12 cellular contexts compared by ENCODE assay signal in the genomic region with DNA sequence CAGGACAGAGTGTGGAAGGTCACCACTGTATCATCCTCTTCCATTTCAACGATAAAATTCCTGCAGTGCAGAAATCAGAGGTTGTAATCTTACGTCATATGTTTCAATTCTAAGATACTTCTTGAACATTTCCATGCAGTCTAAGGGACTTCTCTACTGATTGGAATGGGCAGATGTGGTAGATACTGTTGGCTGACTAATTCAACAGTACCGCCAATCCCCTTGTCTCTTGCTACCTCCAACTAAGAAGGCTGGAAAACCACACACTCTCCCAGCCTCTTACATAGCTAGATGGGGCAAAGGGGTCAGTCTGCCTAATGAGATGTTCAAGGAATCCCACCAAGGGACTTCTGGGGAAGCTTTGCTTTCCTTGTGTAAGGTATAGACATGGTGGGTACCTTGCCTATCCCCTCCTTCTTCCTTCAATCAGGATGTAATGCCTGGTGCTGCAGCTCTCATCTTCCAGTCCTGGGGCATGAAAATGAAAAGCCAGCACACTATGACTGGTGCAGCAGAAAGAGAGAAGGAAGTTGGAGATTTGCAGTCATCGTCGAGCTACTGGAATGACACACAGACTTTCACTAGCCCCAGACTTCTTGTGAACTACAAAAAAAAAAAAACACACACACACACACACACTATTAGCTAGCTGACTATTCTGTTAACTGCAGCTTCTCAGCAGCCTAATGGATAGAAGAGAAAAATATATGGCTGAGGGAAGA.
A peak's percentile ranks its signal among the peaks of the same experiment; 100 is the strongest.
DNase-seq lines count a peak whose midpoint lies in the region; ATAC-seq and TF ChIP-seq lines count a peak whose summit lies in the region.
"Had no signal": no experiment of that assay in that cellular context is flagged by ENCODE, and none has a peak within 500 bp of the region (broad histone marks: within the 10 kb centered on the region; RNA-seq: fewer than 3 reads in every experiment).

No MANE protein-coding gene starts in this region.

- H3K79me2 ChIP-seq in HCT116 (ENCODE audit: insufficient read depth, low read length) = no peaks in the 10 kb centered on the region

- peak overlapping the region; percentile 26 for H3K4me3 Mint-ChIP-seq in stimulated activated effector memory CD8-positive, alpha-beta T cell treated with anti-CD3 and anti-CD28 coated beads, Interleukin-12 subunit alpha, Interleukin-12 subunit beta, amount 100 ng/mL, for 72 hours

- no peak for TF ChIP-seq EP300 in suprapubic skin (IDR thresholded peaks at IDR 0.05)

- peaks cover 0 to 47% of the 10 kb centered on the region in 2 donors for H3K4me1 ChIP-seq in right atrium auricular region
- H3K4me1 ChIP-seq in HCT116 (ENCODE audit: control insufficient read depth in 1 of 2, insufficient read depth in 2 of 2, low read length in 2 of 2) = peaks cover 35 to 78% of the 10 kb centered on the region in 2 experiments
- peaks cover 36% of the 10 kb centered on the region for H3K4me1 ChIP-seq in RWPE2 (ENCODE audit: insufficient read depth, poor library complexity, severe bottlenecking)
- H3K4me1 ChIP-seq in suprapubic skin = peaks cover 5% of the 10 kb centered on the region

- H3K4me1 Mint-ChIP-seq in stimulated activated effector memory CD8-positive, alpha-beta T cell treated with anti-CD3 and anti-CD28 coated beads, Interleukin-12 subunit alpha, Interleukin-12 subunit beta, amount 100 ng/mL, for 72 hours = peaks cover 72% of the 10 kb centered on the region

- RAD21 ChIA-PET in HCT116 (lab: Charles Lee; ENCODE audit: low non-redundant PET in 1 of 2, low total read pairs in 2 of 2, uncharacterized antibody in 2 of 2, unreplicated experiment in 2 of 2) = no interaction called here

- no peak for DNase-seq in right atrium auricular region (ENCODE audit: low spot score)
- DNase-seq in left ventricle myocardium superior = no peak
- DNase-seq in HCT116 (ENCODE audit: low read depth, low spot score) = no peak
- no peak for DNase-seq in RWPE2 (ENCODE audit: low spot score)
- DNase-seq in stimulated activated effector memory CD8-positive, alpha-beta T cell treated with anti-CD3 and anti-CD28 coated beads, Interleukin-12 subunit alpha, Interleukin-12 subunit beta, amount 100 ng/mL, for 72 hours (ENCODE audit: low spot score in 2 of 2) = peak in 1 of 2 donors; percentile 67
- DNase-seq in suprapubic skin (ENCODE audit: low spot score in 2 of 2) = no peak
- no peak for DNase-seq in sciatic nerve (ENCODE audit: low spot score)
- DNase-seq: cerebellar nuclear complex, glutamatergic neuron, NCI-H1092 treated with DMSO at 0.1 percent for 48 hours, tibial artery had no signal

- no peaks in the 10 kb centered on the region for H3K9me3 ChIP-seq in right atrium auricular region
- no peaks in the 10 kb centered on the region for H3K9me3 ChIP-seq in HCT116 (ENCODE audit: control insufficient read depth in 1 of 2, insufficient read depth in 1 of 2, low read depth in 1 of 2, low read length in 2 of 2)
- no peaks in the 10 kb centered on the region for H3K9me3 ChIP-seq in RWPE2 (ENCODE audit: severe bottlenecking)
- H3K9me3 ChIP-seq in suprapubic skin = no peaks in the 10 kb centered on the region
- H3K9me3 ChIP-seq: tibial artery had no signal

- H3K27me3 ChIP-seq in right atrium auricular region (no peaks in the 10 kb centered on the region), HCT116 (ENCODE audit: insufficient read depth, low read length) (no peaks in the 10 kb centered on the region), RWPE2 (ENCODE audit: insufficient read depth, poor library complexity, severe bottlenecking) (no peaks in the 10 kb centered on the region), suprapubic skin (no peaks in the 10 kb centered on the region)
- H3K27me3 ChIP-seq: tibial artery had no signal

- H3K36me3 Mint-ChIP-seq in stimulated activated effector memory CD8-positive, alpha-beta T cell treated with anti-CD3 and anti-CD28 coated beads, Interleukin-12 subunit alpha, Interleukin-12 subunit beta, amount 100 ng/mL, for 72 hours = no peaks in the 10 kb centered on the region

- POLR2A ChIA-PET in HCT116 (lab: Charles Lee) = interaction anchor here (2.0 kb wide), 1 partner anchor 126 kb away, joined by 8 read pairs; a partner anchor contains a TSS

- peak overlapping the region; percentile 38 for H3K4me2 ChIP-seq in HCT116 (ENCODE audit: low read length)

- H3K9ac ChIP-seq in HCT116 (ENCODE audit: low read length) = no peak overlapping the region

- no peak overlapping the region for H3K4me3 ChIP-seq in right atrium auricular region
- no peak overlapping the region for H3K4me3 ChIP-seq in HCT116 (replicated peaks in 1 of 2; ENCODE audit: low read depth in 1 of 2, low read length in 2 of 2)
- H3K4me3 ChIP-seq in RWPE2 (ENCODE audit: severe bottlenecking) = no peak overlapping the region
- no peak overlapping the region for H3K4me3 ChIP-seq in suprapubic skin
- H3K4me3 ChIP-seq: tibial artery had no signal

- 87% methylated on average over 5 of the region's 5 CpGs for WGBS in suprapubic skin

- BruUV-seq in HCT116 (replicated peaks; lab: Mats Ljungman, UMichigan) = no TSS peak

- no peak for TF ChIP-seq RAD21 in HCT116 (IDR thresholded peaks at IDR 0.05; ENCODE audit: low read depth)

- TF ChIP-seq POLR2A in HCT116 (IDR thresholded peaks at IDR 0.05; ENCODE audit: borderline replicate concordance, extremely low read depth, insufficient read depth, insufficient read length) (no peak), suprapubic skin (IDR thresholded peaks at IDR 0.05) (no peak)

- no peaks in the 10 kb centered on the region for H3K9me2 ChIP-seq in HCT116 (ENCODE audit: insufficient read depth)

- H3K27ac Mint-ChIP-seq in stimulated activated effector memory CD8-positive, alpha-beta T cell treated with anti-CD3 and anti-CD28 coated beads, Interleukin-12 subunit alpha, Interleukin-12 subunit beta, amount 100 ng/mL, for 72 hours = no peak overlapping the region

- no peaks in the 10 kb centered on the region for H3K9me3 Mint-ChIP-seq in stimulated activated effector memory CD8-positive, alpha-beta T cell treated with anti-CD3 and anti-CD28 coated beads, Interleukin-12 subunit alpha, Interleukin-12 subunit beta, amount 100 ng/mL, for 72 hours

- H4K20me1 ChIP-seq in HCT116 (ENCODE audit: insufficient read depth) = no peaks in the 10 kb centered on the region

- CTCF ChIA-PET in HCT116 (lab: Charles Lee) = interaction anchor here (1.5 kb wide), 1 partner anchor 219 kb away, joined by 4 read pairs; no protein-coding TSS in a partner anchor

- H2AFZ ChIP-seq in HCT116 (ENCODE audit: low read depth, low read length, poor library complexity, severe bottlenecking) = no peak overlapping the region

- intact Hi-C loops in left ventricle myocardium superior (cut with micrococcal nuclease) (no loop called here), HCT116 (cut with micrococcal nuclease) (no loop called here), sciatic nerve (cut with DNase I) (no loop called here)

- no peak for ATAC-seq in left ventricle myocardium superior
- ATAC-seq in HCT116 = no peak
- no peak for ATAC-seq in RWPE2 (ENCODE audit: low read depth)
- ATAC-seq in stimulated activated effector memory CD8-positive, alpha-beta T cell treated with anti-CD3 and anti-CD28 coated beads, Interleukin-12 subunit alpha, Interleukin-12 subunit beta, amount 100 ng/mL, for 72 hours = peak; percentile 67
- ATAC-seq in sciatic nerve = no peak
- no peak for ATAC-seq in esophagus mucosa

- H3K27ac ChIP-seq in right atrium auricular region = peak overlapping the region; percentile 68 to 87
- no peak overlapping the region for H3K27ac ChIP-seq in HCT116 (ENCODE audit: low read depth, low read length)
- H3K27ac ChIP-seq in RWPE2 (ENCODE audit: poor library complexity, severe bottlenecking) = peak overlapping the region; percentile 38
- no peak overlapping the region for H3K27ac ChIP-seq in suprapubic skin
- H3K27ac ChIP-seq: tibial artery had no signal

- TF ChIP-seq CTCF in right atrium auricular region (IDR thresholded peaks at IDR 0.05) (no peak), HCT116 (IDR thresholded peaks at IDR 0.05 in 2 of 3, conservative IDR thresholded peaks at IDR 0.05 in 1 of 3; ENCODE audit: borderline replicate concordance in 1 of 3, insufficient read depth in 1 of 3, low read depth in 2 of 3, low read length in 2 of 3) (no peak), RWPE2 (IDR thresholded peaks at IDR 0.05; ENCODE audit: poor library complexity, severe bottlenecking) (no peak), suprapubic skin (IDR thresholded peaks at IDR 0.05) (no peak)

- no peaks in the 10 kb centered on the region for H3K36me3 ChIP-seq in right atrium auricular region
- no peaks in the 10 kb centered on the region for H3K36me3 ChIP-seq in HCT116 (ENCODE audit: control insufficient read depth in 1 of 2, insufficient read depth in 2 of 2, low read length in 2 of 2)
- no peaks in the 10 kb centered on the region for H3K36me3 ChIP-seq in RWPE2 (ENCODE audit: low read depth)
- no peaks in the 10 kb centered on the region for H3K36me3 ChIP-seq in suprapubic skin
- H3K36me3 ChIP-seq: tibial artery had no signal

TF ChIP-seq in HCT116, 20 proteins besides CTCF, POLR2A, EP300 and RAD21:
- TF ChIP-seq ZNF274 (IDR thresholded peaks at IDR 0.05; ENCODE audit: low read depth, low read length) = no peak
- no peak for TF ChIP-seq CEBPB (IDR thresholded peaks at IDR 0.05; ENCODE audit: low read depth)
- TF ChIP-seq SRF (IDR thresholded peaks at IDR 0.05; ENCODE audit: low read depth) = no peak
- TF ChIP-seq POLR2AphosphoS5 (IDR thresholded peaks at IDR 0.05; ENCODE audit: low read depth, low read length) = no peak
- TF ChIP-seq FOSL1 (IDR thresholded peaks at IDR 0.05; ENCODE audit: low read depth) = no peak

Comparison
In these comparisons a context has a peak if more than half of its experiments do, and no peak if none do; other contexts are left out.
1. H3K27ac ChIP-seq: peak in right atrium auricular region (2 of 2) and RWPE2 (single experiment); none in HCT116 (single experiment) and suprapubic skin (single experiment).